1 cellular context compared by ENCODE assay signal in the genomic region with DNA sequence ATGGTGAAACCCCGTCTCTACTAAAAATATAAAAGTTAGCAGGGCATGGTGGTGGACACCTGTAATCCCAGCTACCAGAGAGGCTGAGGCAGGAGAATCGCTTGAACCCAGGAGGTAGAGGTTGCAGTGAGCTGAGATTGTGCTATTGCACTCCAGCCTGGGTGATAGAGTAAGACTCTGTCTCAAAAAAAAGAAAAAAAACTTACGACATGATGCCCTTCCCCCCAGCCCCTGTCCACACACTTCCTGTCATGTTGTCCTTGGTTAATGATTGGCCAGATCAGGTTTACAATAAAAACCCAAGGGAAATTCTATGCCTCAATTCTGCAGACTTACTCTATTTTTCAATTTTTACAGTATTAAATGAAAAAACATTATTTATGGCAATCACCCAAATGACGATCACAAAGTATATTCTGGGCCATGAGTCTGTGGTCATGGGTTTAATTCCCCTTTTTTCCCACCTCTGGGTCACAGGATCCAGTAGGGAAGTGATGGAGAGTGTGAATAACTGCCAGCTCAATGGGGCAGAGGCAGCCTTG.
A peak's percentile ranks its signal among the peaks of the same experiment; 100 is the strongest.
TF ChIP-seq lines count a peak whose summit lies in the region.

No MANE protein-coding gene starts in this region.

TF ChIP-seq in GM12878, 131 proteins besides CTCF, POLR2A, EP300 and RAD21 (continued from another document):
- TF ChIP-seq, protein P1, sequence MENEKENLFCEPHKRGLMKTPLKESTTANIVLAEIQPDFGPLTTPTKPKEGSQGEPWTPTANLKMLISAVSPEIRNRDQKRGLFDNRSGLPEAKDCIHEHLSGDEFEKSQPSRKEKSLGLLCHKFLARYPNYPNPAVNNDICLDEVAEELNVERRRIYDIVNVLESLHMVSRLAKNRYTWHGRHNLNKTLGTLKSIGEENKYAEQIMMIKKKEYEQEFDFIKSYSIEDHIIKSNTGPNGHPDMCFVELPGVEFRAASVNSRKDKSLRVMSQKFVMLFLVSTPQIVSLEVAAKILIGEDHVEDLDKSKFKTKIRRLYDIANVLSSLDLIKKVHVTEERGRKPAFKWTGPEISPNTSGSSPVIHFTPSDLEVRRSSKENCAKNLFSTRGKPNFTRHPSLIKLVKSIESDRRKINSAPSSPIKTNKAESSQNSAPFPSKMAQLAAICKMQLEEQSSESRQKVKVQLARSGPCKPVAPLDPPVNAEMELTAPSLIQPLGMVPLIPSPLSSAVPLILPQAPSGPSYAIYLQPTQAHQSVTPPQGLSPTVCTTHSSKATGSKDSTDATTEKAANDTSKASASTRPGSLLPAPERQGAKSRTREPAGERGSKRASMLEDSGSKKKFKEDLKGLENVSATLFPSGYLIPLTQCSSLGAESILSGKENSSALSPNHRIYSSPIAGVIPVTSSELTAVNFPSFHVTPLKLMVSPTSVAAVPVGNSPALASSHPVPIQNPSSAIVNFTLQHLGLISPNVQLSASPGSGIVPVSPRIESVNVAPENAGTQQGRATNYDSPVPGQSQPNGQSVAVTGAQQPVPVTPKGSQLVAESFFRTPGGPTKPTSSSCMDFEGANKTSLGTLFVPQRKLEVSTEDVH (IDR thresholded peaks at IDR 0.05; ENCODE audit: low read depth, partially characterized antibody): no peak
- TF ChIP-seq, protein P2, sequence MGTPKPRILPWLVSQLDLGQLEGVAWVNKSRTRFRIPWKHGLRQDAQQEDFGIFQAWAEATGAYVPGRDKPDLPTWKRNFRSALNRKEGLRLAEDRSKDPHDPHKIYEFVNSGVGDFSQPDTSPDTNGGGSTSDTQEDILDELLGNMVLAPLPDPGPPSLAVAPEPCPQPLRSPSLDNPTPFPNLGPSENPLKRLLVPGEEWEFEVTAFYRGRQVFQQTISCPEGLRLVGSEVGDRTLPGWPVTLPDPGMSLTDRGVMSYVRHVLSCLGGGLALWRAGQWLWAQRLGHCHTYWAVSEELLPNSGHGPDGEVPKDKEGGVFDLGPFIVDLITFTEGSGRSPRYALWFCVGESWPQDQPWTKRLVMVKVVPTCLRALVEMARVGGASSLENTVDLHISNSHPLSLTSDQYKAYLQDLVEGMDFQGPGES (IDR thresholded peaks at IDR 0.05): no peak
- TF ChIP-seq ZNF384 (IDR thresholded peaks at IDR 0.05; ENCODE audit: borderline replicate concordance, low read depth, low read length) (peak; percentile 65; the same call in 1 of the 2 replicates), SMAD1 (IDR thresholded peaks at IDR 0.05; ENCODE audit: low read depth, partially characterized antibody) (no peak), IKZF1 (conservative IDR thresholded peaks at IDR 0.05) (peak; percentile 73), YY1 (IDR thresholded peaks at IDR 0.05; ENCODE audit: low read depth, low read length) (no peak), DPF2 (IDR thresholded peaks at IDR 0.05) (peak; percentile 54; the same call in 1 of the 2 replicates), SMAD5 (IDR thresholded peaks at IDR 0.05; ENCODE audit: low read depth) (no peak), NRF1 (conservative IDR thresholded peaks at IDR 0.05; ENCODE audit: low read depth, low read length) (no peak), SIX5 (IDR thresholded peaks at IDR 0.05; ENCODE audit: low read depth, low read length, severe bottlenecking) (no peak)
- TF ChIP-seq, protein P3, sequence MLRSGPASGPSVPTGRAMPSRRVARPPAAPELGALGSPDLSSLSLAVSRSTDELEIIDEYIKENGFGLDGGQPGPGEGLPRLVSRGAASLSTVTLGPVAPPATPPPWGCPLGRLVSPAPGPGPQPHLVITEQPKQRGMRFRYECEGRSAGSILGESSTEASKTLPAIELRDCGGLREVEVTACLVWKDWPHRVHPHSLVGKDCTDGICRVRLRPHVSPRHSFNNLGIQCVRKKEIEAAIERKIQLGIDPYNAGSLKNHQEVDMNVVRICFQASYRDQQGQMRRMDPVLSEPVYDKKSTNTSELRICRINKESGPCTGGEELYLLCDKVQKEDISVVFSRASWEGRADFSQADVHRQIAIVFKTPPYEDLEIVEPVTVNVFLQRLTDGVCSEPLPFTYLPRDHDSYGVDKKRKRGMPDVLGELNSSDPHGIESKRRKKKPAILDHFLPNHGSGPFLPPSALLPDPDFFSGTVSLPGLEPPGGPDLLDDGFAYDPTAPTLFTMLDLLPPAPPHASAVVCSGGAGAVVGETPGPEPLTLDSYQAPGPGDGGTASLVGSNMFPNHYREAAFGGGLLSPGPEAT (IDR thresholded peaks at IDR 0.05; ENCODE audit: low read depth): peak; percentile 30; the same call in 1 of the 2 replicates
- TF ChIP-seq, protein P4, sequence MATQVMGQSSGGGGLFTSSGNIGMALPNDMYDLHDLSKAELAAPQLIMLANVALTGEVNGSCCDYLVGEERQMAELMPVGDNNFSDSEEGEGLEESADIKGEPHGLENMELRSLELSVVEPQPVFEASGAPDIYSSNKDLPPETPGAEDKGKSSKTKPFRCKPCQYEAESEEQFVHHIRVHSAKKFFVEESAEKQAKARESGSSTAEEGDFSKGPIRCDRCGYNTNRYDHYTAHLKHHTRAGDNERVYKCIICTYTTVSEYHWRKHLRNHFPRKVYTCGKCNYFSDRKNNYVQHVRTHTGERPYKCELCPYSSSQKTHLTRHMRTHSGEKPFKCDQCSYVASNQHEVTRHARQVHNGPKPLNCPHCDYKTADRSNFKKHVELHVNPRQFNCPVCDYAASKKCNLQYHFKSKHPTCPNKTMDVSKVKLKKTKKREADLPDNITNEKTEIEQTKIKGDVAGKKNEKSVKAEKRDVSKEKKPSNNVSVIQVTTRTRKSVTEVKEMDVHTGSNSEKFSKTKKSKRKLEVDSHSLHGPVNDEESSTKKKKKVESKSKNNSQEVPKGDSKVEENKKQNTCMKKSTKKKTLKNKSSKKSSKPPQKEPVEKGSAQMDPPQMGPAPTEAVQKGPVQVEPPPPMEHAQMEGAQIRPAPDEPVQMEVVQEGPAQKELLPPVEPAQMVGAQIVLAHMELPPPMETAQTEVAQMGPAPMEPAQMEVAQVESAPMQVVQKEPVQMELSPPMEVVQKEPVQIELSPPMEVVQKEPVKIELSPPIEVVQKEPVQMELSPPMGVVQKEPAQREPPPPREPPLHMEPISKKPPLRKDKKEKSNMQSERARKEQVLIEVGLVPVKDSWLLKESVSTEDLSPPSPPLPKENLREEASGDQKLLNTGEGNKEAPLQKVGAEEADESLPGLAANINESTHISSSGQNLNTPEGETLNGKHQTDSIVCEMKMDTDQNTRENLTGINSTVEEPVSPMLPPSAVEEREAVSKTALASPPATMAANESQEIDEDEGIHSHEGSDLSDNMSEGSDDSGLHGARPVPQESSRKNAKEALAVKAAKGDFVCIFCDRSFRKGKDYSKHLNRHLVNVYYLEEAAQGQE (IDR thresholded peaks at IDR 0.05; ENCODE audit: low read depth, low read length): no peak
- TF ChIP-seq, protein P5, sequence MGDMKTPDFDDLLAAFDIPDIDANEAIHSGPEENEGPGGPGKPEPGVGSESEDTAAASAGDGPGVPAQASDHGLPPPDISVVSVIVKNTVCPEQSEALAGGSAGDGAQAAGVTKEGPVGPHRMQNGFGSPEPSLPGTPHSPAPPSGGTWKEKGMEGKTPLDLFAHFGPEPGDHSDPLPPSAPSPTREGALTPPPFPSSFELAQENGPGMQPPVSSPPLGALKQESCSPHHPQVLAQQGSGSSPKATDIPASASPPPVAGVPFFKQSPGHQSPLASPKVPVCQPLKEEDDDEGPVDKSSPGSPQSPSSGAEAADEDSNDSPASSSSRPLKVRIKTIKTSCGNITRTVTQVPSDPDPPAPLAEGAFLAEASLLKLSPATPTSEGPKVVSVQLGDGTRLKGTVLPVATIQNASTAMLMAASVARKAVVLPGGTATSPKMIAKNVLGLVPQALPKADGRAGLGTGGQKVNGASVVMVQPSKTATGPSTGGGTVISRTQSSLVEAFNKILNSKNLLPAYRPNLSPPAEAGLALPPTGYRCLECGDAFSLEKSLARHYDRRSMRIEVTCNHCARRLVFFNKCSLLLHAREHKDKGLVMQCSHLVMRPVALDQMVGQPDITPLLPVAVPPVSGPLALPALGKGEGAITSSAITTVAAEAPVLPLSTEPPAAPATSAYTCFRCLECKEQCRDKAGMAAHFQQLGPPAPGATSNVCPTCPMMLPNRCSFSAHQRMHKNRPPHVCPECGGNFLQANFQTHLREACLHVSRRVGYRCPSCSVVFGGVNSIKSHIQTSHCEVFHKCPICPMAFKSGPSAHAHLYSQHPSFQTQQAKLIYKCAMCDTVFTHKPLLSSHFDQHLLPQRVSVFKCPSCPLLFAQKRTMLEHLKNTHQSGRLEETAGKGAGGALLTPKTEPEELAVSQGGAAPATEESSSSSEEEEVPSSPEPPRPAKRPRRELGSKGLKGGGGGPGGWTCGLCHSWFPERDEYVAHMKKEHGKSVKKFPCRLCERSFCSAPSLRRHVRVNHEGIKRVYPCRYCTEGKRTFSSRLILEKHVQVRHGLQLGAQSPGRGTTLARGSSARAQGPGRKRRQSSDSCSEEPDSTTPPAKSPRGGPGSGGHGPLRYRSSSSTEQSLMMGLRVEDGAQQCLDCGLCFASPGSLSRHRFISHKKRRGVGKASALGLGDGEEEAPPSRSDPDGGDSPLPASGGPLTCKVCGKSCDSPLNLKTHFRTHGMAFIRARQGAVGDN (IDR thresholded peaks at IDR 0.05): no peak
